In genomic region chr7:1060315-1061080, GRCh38 we compare ENCODE assay signal across 2 cellular contexts.
TF ChIP-seq lines count a peak whose summit lies in the region.

No MANE protein-coding gene starts in this region.

TF ChIP-seq in H1, 55 proteins besides CTCF, POLR2A, EP300 and RAD21 (continued from another document):
- peak; percentile 77 for TF ChIP-seq MAX (IDR thresholded peaks at IDR 0.05)
- TF ChIP-seq SIRT6 (IDR thresholded peaks at IDR 0.05; ENCODE audit: low read length): no peak
- TF ChIP-seq USF2 (IDR thresholded peaks at IDR 0.05; ENCODE audit: low read length): peak; percentile 48; the same call in 1 of the 2 replicates
- peak; percentile 35; the same call in 1 of the 2 replicates for TF ChIP-seq E2F6 (IDR thresholded peaks at IDR 0.05)
TF ChIP-seq in H1: peak in this region for 6.

TF ChIP-seq in liver, 16 proteins besides CTCF, POLR2A, EP300 and RAD21 (continued from another document):
- TF ChIP-seq FOXA1 (IDR thresholded peaks at IDR 0.05) (no peak), YY1 (IDR thresholded peaks at IDR 0.05) (no peak), NR2F2 (IDR thresholded peaks at IDR 0.05) (no peak), HNF4G (IDR thresholded peaks at IDR 0.05) (no peak), REST (IDR thresholded peaks at IDR 0.05) (no peak), ATF3 (IDR thresholded peaks at IDR 0.05) (no peak), RXRA (IDR thresholded peaks at IDR 0.05) (peak; percentile 59 to 71), EGR1 (IDR thresholded peaks at IDR 0.05; ENCODE audit: low read depth in 2 of 2) (no peak), ZBTB33 (IDR thresholded peaks at IDR 0.05) (no peak)
TF ChIP-seq in liver: peak in this region for 4.
